27 cellular contexts compared by ENCODE assay signal in the genomic region with DNA sequence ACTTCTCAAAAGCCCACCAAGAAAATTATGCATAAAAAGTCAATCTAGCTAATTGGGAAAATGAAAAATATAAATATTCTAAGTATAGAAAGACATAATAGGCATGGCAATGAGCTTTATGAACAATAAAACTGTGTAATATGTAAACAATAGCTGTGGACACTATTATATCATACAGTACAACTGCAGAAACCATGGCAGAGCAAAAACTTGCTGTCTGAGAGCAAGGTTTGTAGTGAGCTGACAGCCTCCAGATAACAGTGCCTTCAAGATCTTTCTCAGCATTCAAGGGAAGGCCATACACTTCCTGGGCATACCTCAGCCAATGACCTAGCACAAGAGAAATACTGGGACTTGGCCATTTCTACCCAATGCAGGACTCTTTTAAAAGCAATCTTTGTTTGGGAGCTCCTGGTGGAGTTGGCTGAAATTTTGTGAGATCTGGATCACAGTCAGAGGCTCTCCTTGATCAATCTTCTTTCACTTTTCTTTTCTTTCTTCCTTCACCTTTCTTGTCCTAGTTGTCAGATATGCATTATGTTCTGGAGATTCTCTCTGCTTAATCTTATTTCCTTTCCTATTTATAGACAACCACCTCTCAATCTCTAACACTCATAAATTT.
"Had no signal": no experiment of that assay in that cellular context is flagged by ENCODE, and none has a peak within 500 bp of the region (broad histone marks: within the 10 kb centered on the region; RNA-seq: fewer than 3 reads in every experiment).

No MANE protein-coding gene starts in this region.

- H3K27ac ChIP-seq: adrenal gland, ascending aorta, brain microvascular endothelial cell, gastroesophageal sphincter, sigmoid colon, thoracic aorta, vagina had no signal

- DNase-seq: activated B cell treated with CpG ODN at 0.5 μM for 24 hours; activated CD4-positive, alpha-beta T cell treated with anti-CD3 and anti-CD28 coated beads for 36 hours; activated CD4-positive, alpha-beta T cell treated with anti-CD3 and anti-CD28 coated beads, Interleukin-2, amount 50 U/mL, for 4 hours; activated CD8-positive, alpha-beta memory T cell treated with anti-CD3 and anti-CD28 coated beads for 24 hours; activated CD8-positive, alpha-beta memory T cell treated with anti-CD3 and anti-CD28 coated beads, Interleukin-2, amount 50 U/mL, for 4 hours; activated T-cell treated with anti-CD3 and anti-CD28 coated beads, Interleukin-2, amount 50 U/mL, for 24 hours; adrenal gland; brain microvascular endothelial cell; caudate nucleus; effector CD4-positive, alpha-beta T cell; head of caudate nucleus; hypothalamus; left cardiac atrium; naive B cell; occipital lobe; posterior cingulate gyrus; sigmoid colon; stimulated activated CD4-positive, alpha-beta T cell treated with anti-CD3 and anti-CD28 coated beads, Interleukin-15, amount 100 ng/mL, for 24 hours; stimulated activated CD8-positive, alpha-beta memory T cell treated with anti-CD3 and anti-CD28 coated beads, Interleukin-4, amount 100 ng/mL, for 48 hours; stimulated activated naive CD4-positive, alpha-beta T cell; T-helper 9 cell had no signal

- H3K4me3 ChIP-seq: adrenal gland, ascending aorta, gastroesophageal sphincter, sigmoid colon, smooth muscle cell, thoracic aorta, vagina had no signal

- ATAC-seq: activated CD4-positive, alpha-beta T cell treated with anti-CD3 and anti-CD28 coated beads for 36 hours; activated T-helper 17 cell treated with anti-CD3 and anti-CD28 coated beads, Interleukin-2, amount 50 U/mL, for 72 hours; gastroesophageal sphincter; left cardiac atrium had no signal
